Comparison of ENCODE assay signal across 1 cellular context in genomic region chr19:12655546-12655945, GRCh38.
TF ChIP-seq lines count a peak whose summit lies in the region.

No MANE protein-coding gene starts in this region.

TF ChIP-seq in GM23338, 12 proteins besides CTCF, POLR2A, EP300 and RAD21 (continued from another document):
- no peak for TF ChIP-seq CREB1 (CRISPR knock-in tag; IDR thresholded peaks at IDR 0.05; ENCODE audit: low read depth)
- TF ChIP-seq POLR2AphosphoS5 (IDR thresholded peaks at IDR 0.05; ENCODE audit: low read depth), result no peak
- TF ChIP-seq REST (IDR thresholded peaks at IDR 0.05; ENCODE audit: unreplicated experiment), result no peak
TF ChIP-seq in GM23338: peak in this region for 0.
